In the genomic region with DNA sequence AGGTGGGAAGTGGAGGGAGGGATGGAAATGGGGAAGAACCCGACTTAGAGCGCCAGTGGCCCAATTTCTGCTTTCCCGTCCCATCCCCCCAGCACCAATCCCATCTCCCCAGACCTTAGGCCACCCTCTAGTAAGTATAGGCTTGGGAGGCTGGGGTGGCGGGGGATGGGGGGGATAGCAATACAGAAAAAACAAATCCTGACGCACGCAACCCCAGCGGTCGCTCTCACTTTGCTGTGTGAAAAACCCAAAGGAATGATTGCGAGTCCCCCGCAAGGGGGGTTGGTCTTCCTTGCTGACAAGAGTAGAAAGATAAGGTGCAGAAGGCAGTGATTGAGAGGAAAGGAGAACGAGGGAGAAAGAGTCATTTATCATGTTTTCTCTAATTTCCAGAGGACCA, we compare ENCODE assay signal across 1 cellular context.
TF ChIP-seq lines count a peak whose summit lies in the region.

No MANE protein-coding gene starts in this region.

TF ChIP-seq in HCT116, 20 proteins besides CTCF, POLR2A, EP300 and RAD21 (continued from another document):
- TF ChIP-seq REST (IDR thresholded peaks at IDR 0.05; ENCODE audit: low read depth) (no peak), ELF1 (IDR thresholded peaks at IDR 0.05; ENCODE audit: borderline replicate concordance, low read depth) (no peak)
